ENCODE assay signal across 17 cellular contexts in genomic region chr2:159959136-159959535, GRCh38. TPM values are rescaled to one million over a fixed set of nuclear protein-coding genes. Genes with fewer than 3 reads are reported as not detected.
DNase-seq lines count a peak whose midpoint lies in the region; ATAC-seq, FAIRE-seq and TF ChIP-seq lines count a peak whose summit lies in the region.
"Had no signal": no experiment of that assay in that cellular context is flagged by ENCODE, and none has a peak within 500 bp of the region (broad histone marks: within the 10 kb centered on the region; RNA-seq: fewer than 3 reads in every experiment).

No MANE protein-coding gene starts in this region.

- no peaks in the 10 kb centered on the region for H3K27me3 ChIP-seq in BLaER1 treated with 17β-estradiol and CSF1 and Interleukin-3, amounts not matched to agents 10 nM and 100 nM
- H3K27me3 ChIP-seq in RWPE2 (ENCODE audit: insufficient read depth, poor library complexity, severe bottlenecking) = no peaks in the 10 kb centered on the region

- H3K27ac Mint-ChIP-seq in mesothelial cell of epicardium = peak overlapping the region; percentile 14
- H3K27ac Mint-ChIP-seq: B cell; CD4-positive, alpha-beta T cell; H9 had no signal

- no peak overlapping the region for H3K9ac ChIP-seq in BLaER1 treated with 17β-estradiol and CSF1 and Interleukin-3, amounts not matched to agents 10 nM and 100 nM

- peak overlapping the region in 6 of 11 experiments; percentile 5 to 80 (median 62); a peak in 9 of 22 replicates for H3K4me2 ChIP-seq in BLaER1 treated with 17β-estradiol and CSF1 and Interleukin-3, amounts not matched to agents 10 nM and 100 nM

- H3K36me3 Mint-ChIP-seq in mesothelial cell of epicardium = peaks cover 17% of the 10 kb centered on the region

- TF ChIP-seq CTCF in RWPE2 (IDR thresholded peaks at IDR 0.05; ENCODE audit: poor library complexity, severe bottlenecking) (no peak), mesothelial cell of epicardium (IDR thresholded peaks at IDR 0.05; ENCODE audit: unreplicated experiment) (no peak)

- no peaks in the 10 kb centered on the region for H4K20me1 ChIP-seq in BLaER1 treated with 17β-estradiol and CSF1 and Interleukin-3, amounts not matched to agents 10 nM and 100 nM

- no peaks in the 10 kb centered on the region for H3K9me3 Mint-ChIP-seq in mesothelial cell of epicardium
- H3K9me3 Mint-ChIP-seq: CD4-positive, alpha-beta T cell; H9 had no signal

- H3K4me1 ChIP-seq in BLaER1 treated with 17β-estradiol and CSF1 and Interleukin-3, amounts not matched to agents 10 nM and 100 nM = peaks cover 0 to 47% (median 20%) of the 10 kb centered on the region in 10 experiments; a peak in 13 of 20 replicates
- peaks cover 24% of the 10 kb centered on the region for H3K4me1 ChIP-seq in RWPE2 (ENCODE audit: insufficient read depth, poor library complexity, severe bottlenecking)

- no peak for ATAC-seq in RWPE2 (ENCODE audit: low read depth)

- DNase-seq in GM19239 (ENCODE audit: insufficient read length, low spot score) (no peak), RWPE2 (ENCODE audit: low spot score) (no peak), mesothelial cell of epicardium (ENCODE audit: low spot score in 2 of 2, unreplicated experiment in 2 of 2) (no peak), NCI-H2107 treated with DMSO at 0.1 percent for 48 hours (lab: John Stamatoyannopoulos, UW; ENCODE audit: unreplicated experiment) (no peak), T-helper 2 cell (no peak)
- DNase-seq: C1 segment of cervical spinal cord; CD4-positive, alpha-beta T cell; DMS153; DMS79 treated with DMSO at 0.1 percent for 48 hours; GF-D8; H9; IMR-90 had no signal

- no peak overlapping the region for H3K4me3 Mint-ChIP-seq in mesothelial cell of epicardium
- H3K4me3 Mint-ChIP-seq: B cell; CD4-positive, alpha-beta T cell; H9 had no signal

- no peaks in the 10 kb centered on the region for H3K36me3 ChIP-seq in BLaER1 treated with 17β-estradiol and CSF1 and Interleukin-3, amounts not matched to agents 10 nM and 100 nM
- H3K36me3 ChIP-seq in RWPE2 (ENCODE audit: low read depth) = no peaks in the 10 kb centered on the region; the same call in 1 of the 2 replicates

- H3K4me1 Mint-ChIP-seq in mesothelial cell of epicardium = peaks cover 15% of the 10 kb centered on the region

- peak overlapping the region in 3 of 11 experiments; percentile 6 to 66 (median 22); a peak in 3 of 22 replicates for H3K27ac ChIP-seq in BLaER1 treated with 17β-estradiol and CSF1 and Interleukin-3, amounts not matched to agents 10 nM and 100 nM
- peak overlapping the region; percentile 79 for H3K27ac ChIP-seq in RWPE2 (ENCODE audit: poor library complexity, severe bottlenecking)

- no peaks in the 10 kb centered on the region for H3K9me3 ChIP-seq in BLaER1 treated with 17β-estradiol and CSF1 and Interleukin-3, amounts not matched to agents 10 nM and 100 nM (replicated peaks in 1 of 11)
- H3K9me3 ChIP-seq in RWPE2 (ENCODE audit: severe bottlenecking) = no peaks in the 10 kb centered on the region

- H3K27me3 Mint-ChIP-seq in mesothelial cell of epicardium (ENCODE audit: low read depth) = no peaks in the 10 kb centered on the region
- H3K27me3 Mint-ChIP-seq: B cell; CD4-positive, alpha-beta T cell had no signal

- peak; percentile 8 for FAIRE-seq in GM19239 (lab: Jason Lieb, UNC)
- FAIRE-seq: H1, HTR-8/SVneo had no signal

- no peak overlapping the region for H3K4me3 ChIP-seq in BLaER1 treated with 17β-estradiol and CSF1 and Interleukin-3, amounts not matched to agents 10 nM and 100 nM
- H3K4me3 ChIP-seq in RWPE2 (ENCODE audit: severe bottlenecking) = no peak overlapping the region

RNA-seq across cellular contexts. Expression of gene LY75, which starts 54.6 kb away (rescaled TPM):
- total RNA-seq in mesothelial cell of epicardium = 0.53 to 1.0 TPM (median 0.80 TPM) in 3 replicates
- total RNA-seq: A172, IMR-90 had no signal
